In the genomic region with DNA sequence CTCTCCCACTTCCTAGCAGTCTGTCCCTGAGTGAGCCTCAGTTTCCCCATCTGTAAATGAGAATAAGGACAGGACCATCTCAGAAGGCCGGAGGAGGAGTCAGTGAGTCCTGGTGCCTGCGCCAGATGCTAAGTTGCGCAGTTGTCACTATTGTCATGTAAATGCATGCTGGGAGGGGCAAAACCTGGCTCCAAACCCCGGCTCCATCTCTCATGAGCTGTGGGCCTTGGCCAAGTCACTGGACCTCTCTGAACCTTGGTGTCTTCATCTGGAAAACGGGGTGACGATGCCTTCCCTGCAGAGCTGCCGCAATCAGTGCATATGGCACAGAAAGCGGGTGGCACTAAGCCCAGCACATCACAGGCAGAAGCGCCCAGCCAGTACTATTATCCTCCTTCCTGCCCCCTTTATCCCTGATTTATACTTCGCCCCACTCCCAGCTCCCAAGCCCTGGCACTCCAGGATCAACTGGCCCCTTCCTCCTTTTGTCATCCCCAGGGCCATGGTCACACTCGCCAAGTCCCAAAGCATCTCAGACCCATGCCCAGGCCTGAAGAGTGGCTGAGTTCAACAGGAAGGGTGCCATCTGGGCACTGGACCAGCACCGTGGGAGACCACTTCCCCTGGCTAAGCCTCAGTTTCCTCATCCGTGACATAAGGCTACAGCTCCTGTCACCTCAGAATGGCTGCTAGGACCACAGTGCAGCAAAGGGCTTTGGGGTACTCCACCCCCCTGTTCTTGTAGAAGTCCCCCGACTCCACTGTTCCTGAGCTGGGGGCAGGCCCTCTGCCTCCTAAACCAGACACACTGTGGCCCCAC, we compare ENCODE assay signal across 2 cellular contexts.
TF ChIP-seq lines count a peak whose summit lies in the region.

No MANE protein-coding gene starts in this region.

TF ChIP-seq in H1, 55 proteins besides CTCF, POLR2A, EP300 and RAD21:
- TF ChIP-seq POU5F1 (IDR thresholded peaks at IDR 0.05; ENCODE audit: low read depth, low read length) (peak; percentile 78; the same call in 1 of the 2 replicates), RFX5 (IDR thresholded peaks at IDR 0.05; ENCODE audit: borderline replicate concordance, low read depth, low read length) (no peak)

TF ChIP-seq in neural cell, 6 proteins besides CTCF, POLR2A, EP300 and RAD21:
- TF ChIP-seq REST (IDR thresholded peaks at IDR 0.05; ENCODE audit: borderline replicate concordance) (no peak), TAF1 (IDR thresholded peaks at IDR 0.05; ENCODE audit: low read depth) (no peak), MXI1 (conservative IDR thresholded peaks at IDR 0.05; ENCODE audit: poor library complexity, severe bottlenecking) (no peak), POLR2AphosphoS5 (IDR thresholded peaks at IDR 0.05) (no peak), SMC3 (conservative IDR thresholded peaks at IDR 0.05; ENCODE audit: poor library complexity) (no peak)
